In the genomic region with DNA sequence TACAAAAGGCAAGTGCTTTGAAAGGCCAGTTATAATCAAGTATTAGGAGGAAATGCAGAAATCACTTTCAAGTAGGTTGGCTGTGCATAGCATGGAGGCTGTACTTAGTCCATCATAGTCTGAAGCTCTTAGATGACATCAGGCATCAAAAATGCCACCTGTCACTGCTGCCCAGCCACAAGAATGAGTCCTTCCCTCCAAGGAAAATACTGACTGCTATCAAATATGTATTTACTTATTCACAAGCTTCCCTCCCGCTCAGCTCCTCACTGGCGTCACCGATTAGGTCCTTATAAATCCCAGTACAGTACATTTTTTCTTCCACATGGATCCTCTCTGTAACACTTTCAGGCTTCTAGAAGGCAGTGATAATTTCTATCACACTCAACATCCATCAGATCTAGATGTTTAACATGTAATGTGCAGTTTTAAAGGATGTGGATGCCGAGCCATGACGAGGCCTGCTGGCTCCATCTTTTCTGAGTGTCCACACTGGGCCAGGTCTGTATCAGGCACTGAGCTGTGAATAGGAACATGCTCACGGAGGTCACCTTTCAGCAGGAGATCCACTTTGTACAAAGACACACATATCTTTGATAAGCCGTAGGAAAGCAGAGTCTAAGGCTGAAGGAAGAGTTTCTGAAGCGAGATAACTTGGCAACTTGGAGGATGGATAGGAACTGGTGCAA, we compare ENCODE assay signal across 16 cellular contexts.
DNase-seq lines count a peak whose midpoint lies in the region; ATAC-seq, FAIRE-seq and TF ChIP-seq lines count a peak whose summit lies in the region.
"Had no signal": no experiment of that assay in that cellular context is flagged by ENCODE, and none has a peak within 500 bp of the region (broad histone marks: within the 10 kb centered on the region; RNA-seq: fewer than 3 reads in every experiment).

No MANE protein-coding gene starts in this region.

- no peaks in the 10 kb centered on the region for H3F3A ChIP-seq in PC-3 (ENCODE audit: low read length, unreplicated experiment)

- CTCF ChIA-PET in A549 (lab: Yijun Ruan, JAX) (interaction anchor here (0.9 to 1.9 kb wide), 7 partner anchors 8 to 33 kb away, joined by 3 to 4 read pairs (median 4); no protein-coding TSS in a partner anchor), PC-3 (lab: Charles Lee) (interaction anchor here (0.9 kb wide), 1 partner anchor 14 kb away, joined by 3 read pairs; no protein-coding TSS in a partner anchor)

- TF ChIP-seq RAD21 in A549 (conservative IDR thresholded peaks at IDR 0.05 in 1 of 2, IDR thresholded peaks at IDR 0.05 in 1 of 2) = no peak

- POLR2A ChIA-PET in A549 (lab: Yijun Ruan, JAX) = interaction anchor here (1.1 kb wide), 1 partner anchor 31 kb away, joined by 3 read pairs; no protein-coding TSS in a partner anchor
- POLR2A ChIA-PET in PC-3 (lab: Charles Lee; ENCODE audit: unreplicated experiment) = interaction anchor here (0.5 to 0.6 kb wide), 2 partner anchors 49 to 64 kb away, joined by 3 to 4 read pairs; no protein-coding TSS in a partner anchor

- DNase-seq in A549 (ENCODE audit: low read depth in 1 of 2, low spot score in 1 of 2) = peak in 1 of 2 experiments; percentile 52
- peak; percentile 84 for DNase-seq in PC-3
- DNase-seq in epithelial cell of prostate (ENCODE audit: low read depth, low spot score) = no peak
- DNase-seq in lower lobe of right lung = no peak
- no peak for DNase-seq in G401 (ENCODE audit: low spot score)
- DNase-seq in stimulated activated CD4-positive, alpha-beta T cell treated with anti-CD3 and anti-CD28 coated beads, Interleukin-1b, Interleukin-23, amount 100 ng/mL, for 48 hours = no peak
- DNase-seq in hepatocyte (ENCODE audit: low spot score) = no peak
- DNase-seq: activated CD4-positive, alpha-beta T cell treated with anti-CD3 and anti-CD28 coated beads for 1 hour; activated T-cell treated with anti-CD3 and anti-CD28 coated beads, Interleukin-2, amount 50 U/mL, for 72 hours; amniotic stem cell; glutamatergic neuron; left colon; NCI-H1092; spleen; testis had no signal

- H3K27me3 ChIP-seq in PC-3 (ENCODE audit: low read length) (no peaks in the 10 kb centered on the region), lower lobe of right lung (ENCODE audit: low read depth) (peaks cover 3% of the 10 kb centered on the region), hepatocyte (no peaks in the 10 kb centered on the region)
- H3K27me3 ChIP-seq: spleen, testis had no signal

- ATAC-seq in A549 (peak; percentile 71 to 74; a peak in 3 of 6 replicates), PC-3 (peak; percentile 94), lower lobe of right lung (peak; percentile 62 to 83), HG03039 (IDR thresholded peaks at IDR 0.05; ENCODE audit: unreplicated experiment) (no peak)
- ATAC-seq: activated T-cell treated with anti-CD3 and anti-CD28 coated beads, Interleukin-2, amount 50 U/mL, for 72 hours; left colon had no signal

- peak overlapping the region; percentile 18 to 65; a peak in 3 of 6 replicates for H3K27ac ChIP-seq in A549
- H3K27ac ChIP-seq in PC-3 (ENCODE audit: low read length) = peak overlapping the region; percentile 87
- H3K27ac ChIP-seq in epithelial cell of prostate = peak overlapping the region; percentile 27
- H3K27ac ChIP-seq in lower lobe of right lung = no peak overlapping the region
- no peak overlapping the region for H3K27ac ChIP-seq in hepatocyte
- H3K27ac ChIP-seq: spleen, testis had no signal

- WGBS in A549 (ENCODE audit: missing lambda C conversion rate) = 56% methylated on average over 8 of the region's 8 CpGs
- WGBS in hepatocyte (ENCODE audit: low lambda C conversion rate, missing lambda C conversion rate) = 90% methylated on average over 8 of the region's 8 CpGs

- H2AFZ ChIP-seq in PC-3 (ENCODE audit: low read length) (peak overlapping the region; percentile 24; the same call in 1 of the 2 replicates), hepatocyte (no peak overlapping the region)

- no peak for TF ChIP-seq CTCF in A549 (IDR thresholded peaks at IDR 0.05)
- no peak for TF ChIP-seq CTCF in PC-3 (conservative IDR thresholded peaks at IDR 0.05; ENCODE audit: low read depth, low read length)
- no peak for TF ChIP-seq CTCF in lower lobe of right lung (IDR thresholded peaks at IDR 0.05)
- TF ChIP-seq CTCF in hepatocyte (IDR thresholded peaks at IDR 0.05; ENCODE audit: poor library complexity) = no peak

- peak overlapping the region; percentile 41 for H3K4me2 ChIP-seq in A549
- peak overlapping the region; percentile 44 for H3K4me2 ChIP-seq in PC-3 (ENCODE audit: low read length)
- H3K4me2 ChIP-seq in hepatocyte = no peak overlapping the region

- H3K9ac ChIP-seq in PC-3 (ENCODE audit: low read length) = peak overlapping the region; percentile 31; the same call in 1 of the 2 replicates

- H3K4me3 ChIP-seq in A549 = no peak overlapping the region
- no peak overlapping the region for H3K4me3 ChIP-seq in PC-3 (ENCODE audit: low read length)
- no peak overlapping the region for H3K4me3 ChIP-seq in lower lobe of right lung
- H3K4me3 ChIP-seq in hepatocyte = no peak overlapping the region
- H3K4me3 ChIP-seq: spleen, testis had no signal

- H3K4me1 ChIP-seq in A549 = peaks cover 54% of the 10 kb centered on the region
- peaks cover 30% of the 10 kb centered on the region for H3K4me1 ChIP-seq in PC-3 (ENCODE audit: insufficient read depth, low read length)
- no peaks in the 10 kb centered on the region for H3K4me1 ChIP-seq in lower lobe of right lung
- no peaks in the 10 kb centered on the region for H3K4me1 ChIP-seq in hepatocyte (ENCODE audit: insufficient read depth)
- H3K4me1 ChIP-seq: spleen, testis had no signal

- H3K79me2 ChIP-seq in PC-3 (ENCODE audit: low read length) (no peaks in the 10 kb centered on the region), hepatocyte (no peaks in the 10 kb centered on the region)

- intact Hi-C loops in PC-3 (cut with micrococcal nuclease) = no loop called here
- intact Hi-C loops in lower lobe of right lung (cut with DNase I) = no loop called here

- FAIRE-seq in A549 (lab: Jason Lieb, UNC) = no peak

- H3K9me2 ChIP-seq in PC-3 (replicated peaks; ENCODE audit: low read length) (no peaks in the 10 kb centered on the region), hepatocyte (replicated peaks; ENCODE audit: insufficient read depth) (no peaks in the 10 kb centered on the region)

- BruUV-seq in PC-3 (replicated peaks; lab: Mats Ljungman, UMichigan) = no TSS peak

- in situ Hi-C loops in G401 (cut with HindIII; ENCODE audit: low sequenced_read_pairs) = no loop called here

- H3K36me3 ChIP-seq in PC-3 (ENCODE audit: low read depth, low read length) (no peaks in the 10 kb centered on the region), lower lobe of right lung (no peaks in the 10 kb centered on the region), hepatocyte (replicated peaks; ENCODE audit: insufficient read depth, low read depth) (no peaks in the 10 kb centered on the region)
- H3K36me3 ChIP-seq: spleen had no signal

- H3K9me3 ChIP-seq in A549 (no peaks in the 10 kb centered on the region), PC-3 (ENCODE audit: low read length) (no peaks in the 10 kb centered on the region), lower lobe of right lung (no peaks in the 10 kb centered on the region), hepatocyte (ENCODE audit: low read depth) (no peaks in the 10 kb centered on the region)
- H3K9me3 ChIP-seq: spleen, testis had no signal

- TF ChIP-seq POLR2A in A549 (IDR thresholded peaks at IDR 0.05; ENCODE audit: low read length) = no peak

- H4K20me1 ChIP-seq in PC-3 (ENCODE audit: low read length) (no peaks in the 10 kb centered on the region), hepatocyte (ENCODE audit: insufficient read depth, poor library complexity, severe bottlenecking) (no peaks in the 10 kb centered on the region)

- TF ChIP-seq EP300 in A549 (IDR thresholded peaks at IDR 0.05) = no peak

TF ChIP-seq in A549, 52 proteins besides CTCF, POLR2A, EP300 and RAD21:
- no peak for TF ChIP-seq FOSL2 (IDR thresholded peaks at IDR 0.05)
- TF ChIP-seq FOSL2 (CRISPR knock-in tag; IDR thresholded peaks at IDR 0.05) = peak; percentile 9; the same call in 1 of the 2 replicates
- no peak for TF ChIP-seq HOXB13 (CRISPR knock-in tag; IDR thresholded peaks at IDR 0.05; ENCODE audit: low read depth)

Comparison
In these comparisons a context has a peak if more than half of its experiments do, and no peak if none do; other contexts are left out.
1. H3K27ac ChIP-seq: peak in A549 (2 of 2), PC-3 (single experiment) and epithelial cell of prostate (single experiment); none in lower lobe of right lung (single experiment) and hepatocyte (single experiment).